Comparison of ENCODE assay signal across 8 cellular contexts in genomic region chr19:4811328-4812131, GRCh38. TPM values are rescaled to one million over a fixed set of nuclear protein-coding genes. Genes with fewer than 3 reads are reported as not detected.
DNase-seq lines count a peak whose midpoint lies in the region; ATAC-seq, FAIRE-seq and TF ChIP-seq lines count a peak whose summit lies in the region.

No MANE protein-coding gene starts in this region.

- no peak for TF ChIP-seq POLR2A in NB4 (IDR thresholded peaks at IDR 0.05; ENCODE audit: extremely low read depth, insufficient read length)

- H3K27me3 ChIP-seq in bronchial epithelial cell (ENCODE audit: control insufficient read depth, insufficient read depth, low read length) = no peaks in the 10 kb centered on the region
- H3K27me3 ChIP-seq in kidney epithelial cell (ENCODE audit: control insufficient read depth, insufficient read depth, low read length) = no peaks in the 10 kb centered on the region

- no peak for ATAC-seq in HG02610 (IDR thresholded peaks at IDR 0.05; ENCODE audit: unreplicated experiment)

- DNase-seq in NCI-H1417 (lab: John Stamatoyannopoulos, UW) (peak; percentile 51 to 65 (median 59)), NCI-H1417 treated with DMSO at 0.1 percent for 48 hours (lab: John Stamatoyannopoulos, UW) (no peak), NB4 (ENCODE audit: low read depth) (peak; percentile 70), bronchial epithelial cell (ENCODE audit: low read depth) (peak; percentile 38), kidney epithelial cell (ENCODE audit: low read depth) (no peak)
- DNase-seq in activated CD4-positive, CD25-positive, alpha-beta regulatory T cell (lab: John Stamatoyannopoulos, UW) = peak; percentile 73 to 97 (median 86)
- peak; percentile 93 for DNase-seq in stimulated activated CD4-positive, alpha-beta T cell treated with anti-CD3 and anti-CD28 coated beads, Interleukin-4, amount 100 ng/mL, for 1 hour

- TF ChIP-seq CTCF in NB4 (IDR thresholded peaks at IDR 0.05; ENCODE audit: low read depth, low read length) (peak; percentile 75), bronchial epithelial cell (IDR thresholded peaks at IDR 0.05; ENCODE audit: insufficient read depth, low read length, severe bottlenecking) (peak; percentile 95), kidney epithelial cell (IDR thresholded peaks at IDR 0.05; ENCODE audit: insufficient read depth, low read length, poor library complexity, severe bottlenecking) (peak; percentile 79)

- H3K36me3 ChIP-seq in bronchial epithelial cell (ENCODE audit: control insufficient read depth, insufficient read depth, low read length) = peaks cover 6% of the 10 kb centered on the region
- peaks cover 1% of the 10 kb centered on the region for H3K36me3 ChIP-seq in kidney epithelial cell (ENCODE audit: control insufficient read depth, insufficient read depth, low read length)

- FAIRE-seq in bronchial epithelial cell (lab: Jason Lieb, UNC) = no peak

- H3K4me3 ChIP-seq in NB4 (ENCODE audit: low read depth, low read length) = no peak overlapping the region
- no peak overlapping the region for H3K4me3 ChIP-seq in bronchial epithelial cell (ENCODE audit: low read depth, low read length)
- no peak overlapping the region for H3K4me3 ChIP-seq in kidney epithelial cell (ENCODE audit: low read depth, low read length)

RNA-seq across cellular contexts. Expression of gene TICAM1, which starts 20.0 kb away (rescaled TPM):
- 2.3 and 2.4 TPM in 2 replicates for total RNA-seq in bronchial epithelial cell
- 16.0 and 19.2 TPM in 2 replicates for total RNA-seq in kidney epithelial cell

RNA-seq across cellular contexts. Expression of gene FEM1A, which starts 20.0 kb away (rescaled TPM):
- total RNA-seq in bronchial epithelial cell (20.0 and 23.3 TPM in 2 replicates), kidney epithelial cell (21.0 and 21.4 TPM in 2 replicates)

RNA-seq across cellular contexts. Expression of gene PLIN3, which starts 55.9 kb away (rescaled TPM):
- 49.8 and 71.2 TPM in 2 replicates for total RNA-seq in bronchial epithelial cell
- total RNA-seq in kidney epithelial cell = 59.5 and 111 TPM in 2 replicates

Comparison
In these comparisons a context has a peak if more than half of its experiments do, and no peak if none do; other contexts are left out.
1. DNase-seq: peak in NCI-H1417 (3 of 3), NB4 (single experiment), activated CD4-positive, CD25-positive, alpha-beta regulatory T cell (4 of 4), bronchial epithelial cell (single experiment) and stimulated activated CD4-positive, alpha-beta T cell treated with anti-CD3 and anti-CD28 coated beads, Interleukin-4, amount 100 ng/mL, for 1 hour (single experiment); none in NCI-H1417 treated with DMSO at 0.1 percent for 48 hours (single experiment) and kidney epithelial cell (single experiment).
2. Peak in every context shown above with its lines, with median percentiles within 50 percentile points of each other: CTCF ChIP-seq.